1 cellular context compared by ENCODE assay signal in genomic region chr11:17388609-17389204, GRCh38.
TF ChIP-seq lines count a peak whose summit lies in the region.

Gene KCNJ11, minus strand, starts transcription at chr11:17388659. Its CDS starts 568 bp downstream, at chr11:17388091.

TF ChIP-seq in K562, 482 proteins besides CTCF, POLR2A, EP300 and RAD21 (continued from another document):
- TF ChIP-seq MGA (IDR thresholded peaks at IDR 0.05) = 0 out of 2 replicates have a peak, but pooled peaks have one; percentile 2
- no peak for TF ChIP-seq SOX6 (IDR thresholded peaks at IDR 0.05)
- no peak for TF ChIP-seq ELF2 (CRISPR knock-in tag; IDR thresholded peaks at IDR 0.05)
- no peak for TF ChIP-seq SP1 (CRISPR knock-in tag; IDR thresholded peaks at IDR 0.05)
- TF ChIP-seq ZNF717 (CRISPR knock-in tag; IDR thresholded peaks at IDR 0.05) = no peak
- TF ChIP-seq TFAP4 (CRISPR knock-in tag; IDR thresholded peaks at IDR 0.05; ENCODE audit: borderline replicate concordance) = peak; percentile 47; the same call in 1 of the 2 replicates
- no peak for TF ChIP-seq ZZZ3 (IDR thresholded peaks at IDR 0.05)
- TF ChIP-seq CLOCK (CRISPR knock-in tag; IDR thresholded peaks at IDR 0.05; ENCODE audit: borderline replicate concordance) = no peak
- no peak for TF ChIP-seq DPF2 (IDR thresholded peaks at IDR 0.05)
- TF ChIP-seq MXI1 (IDR thresholded peaks at IDR 0.05; ENCODE audit: low read depth, low read length) = no peak
- TF ChIP-seq KAT8 (IDR thresholded peaks at IDR 0.05; ENCODE audit: low read depth) = no peak
- 0 out of 2 replicates have a peak, but pooled peaks have one; percentile 8 for TF ChIP-seq ZNF263 (CRISPR knock-in tag; IDR thresholded peaks at IDR 0.05; ENCODE audit: borderline replicate concordance)
- 0 out of 2 replicates have a peak, but pooled peaks have one; percentile 48 for TF ChIP-seq POLR2G (IDR thresholded peaks at IDR 0.05; ENCODE audit: low read depth, low read length)
- TF ChIP-seq ZBTB40 (IDR thresholded peaks at IDR 0.05) = no peak
- no peak for TF ChIP-seq ZBTB40 (CRISPR knock-in tag; IDR thresholded peaks at IDR 0.05)
- TF ChIP-seq ZNF740 (CRISPR knock-in tag; IDR thresholded peaks at IDR 0.05) = 0 out of 2 replicates have a peak, but pooled peaks have one; percentile 29
- 0 out of 4 replicates have a peak, but pooled peaks of 1 of the 2 experiments have one; percentile 4 for TF ChIP-seq ZNF740 (tag; IDR thresholded peaks at IDR 0.05)
- TF ChIP-seq POLR2H (tag; IDR thresholded peaks at IDR 0.05; ENCODE audit: low read depth) = no peak
- no peak for TF ChIP-seq SAFB (IDR thresholded peaks at IDR 0.05; ENCODE audit: borderline replicate concordance, low read depth, low read length)
- 0 out of 4 replicates have a peak, but pooled peaks of 1 of the 2 experiments have one; percentile 36 for TF ChIP-seq NRF1 (conservative IDR thresholded peaks at IDR 0.05 in 1 of 2, IDR thresholded peaks at IDR 0.05 in 1 of 2)
- TF ChIP-seq HOMEZ (CRISPR knock-in tag; IDR thresholded peaks at IDR 0.05) = no peak
- TF ChIP-seq CCAR2 (IDR thresholded peaks at IDR 0.05; ENCODE audit: low read depth, low read length) = no peak
